Comparison of ENCODE assay signal across 2 cellular contexts in the genomic region with DNA sequence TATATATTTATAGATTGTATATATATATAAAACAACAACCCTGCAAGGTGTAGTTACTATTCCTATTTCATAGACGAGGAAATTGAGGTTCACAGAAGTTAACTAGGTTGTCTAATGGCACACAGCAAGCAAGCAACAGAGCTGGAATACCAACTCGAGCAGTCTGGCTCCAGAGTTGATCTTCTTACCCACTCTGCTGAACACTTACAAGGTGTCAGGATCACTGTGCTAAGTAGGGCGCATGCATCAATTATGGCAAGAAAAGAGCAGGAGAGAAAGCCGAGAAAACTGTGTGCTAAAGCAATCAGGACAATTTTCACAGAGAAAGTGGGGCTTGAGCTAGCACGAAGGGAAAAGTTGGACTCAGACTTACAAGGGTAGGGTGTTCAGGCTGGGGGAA.
TF ChIP-seq lines count a peak whose summit lies in the region.

No MANE protein-coding gene starts in this region.

TF ChIP-seq in GM23338, 12 proteins besides CTCF, POLR2A, EP300 and RAD21:
- TF ChIP-seq POLR2AphosphoS5 (IDR thresholded peaks at IDR 0.05; ENCODE audit: low read depth) (no peak), CREB1 (CRISPR knock-in tag; IDR thresholded peaks at IDR 0.05; ENCODE audit: low read depth) (no peak)
- TF ChIP-seq, protein P1, sequence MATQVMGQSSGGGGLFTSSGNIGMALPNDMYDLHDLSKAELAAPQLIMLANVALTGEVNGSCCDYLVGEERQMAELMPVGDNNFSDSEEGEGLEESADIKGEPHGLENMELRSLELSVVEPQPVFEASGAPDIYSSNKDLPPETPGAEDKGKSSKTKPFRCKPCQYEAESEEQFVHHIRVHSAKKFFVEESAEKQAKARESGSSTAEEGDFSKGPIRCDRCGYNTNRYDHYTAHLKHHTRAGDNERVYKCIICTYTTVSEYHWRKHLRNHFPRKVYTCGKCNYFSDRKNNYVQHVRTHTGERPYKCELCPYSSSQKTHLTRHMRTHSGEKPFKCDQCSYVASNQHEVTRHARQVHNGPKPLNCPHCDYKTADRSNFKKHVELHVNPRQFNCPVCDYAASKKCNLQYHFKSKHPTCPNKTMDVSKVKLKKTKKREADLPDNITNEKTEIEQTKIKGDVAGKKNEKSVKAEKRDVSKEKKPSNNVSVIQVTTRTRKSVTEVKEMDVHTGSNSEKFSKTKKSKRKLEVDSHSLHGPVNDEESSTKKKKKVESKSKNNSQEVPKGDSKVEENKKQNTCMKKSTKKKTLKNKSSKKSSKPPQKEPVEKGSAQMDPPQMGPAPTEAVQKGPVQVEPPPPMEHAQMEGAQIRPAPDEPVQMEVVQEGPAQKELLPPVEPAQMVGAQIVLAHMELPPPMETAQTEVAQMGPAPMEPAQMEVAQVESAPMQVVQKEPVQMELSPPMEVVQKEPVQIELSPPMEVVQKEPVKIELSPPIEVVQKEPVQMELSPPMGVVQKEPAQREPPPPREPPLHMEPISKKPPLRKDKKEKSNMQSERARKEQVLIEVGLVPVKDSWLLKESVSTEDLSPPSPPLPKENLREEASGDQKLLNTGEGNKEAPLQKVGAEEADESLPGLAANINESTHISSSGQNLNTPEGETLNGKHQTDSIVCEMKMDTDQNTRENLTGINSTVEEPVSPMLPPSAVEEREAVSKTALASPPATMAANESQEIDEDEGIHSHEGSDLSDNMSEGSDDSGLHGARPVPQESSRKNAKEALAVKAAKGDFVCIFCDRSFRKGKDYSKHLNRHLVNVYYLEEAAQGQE (IDR thresholded peaks at IDR 0.05; ENCODE audit: unreplicated experiment) = no peak
- TF ChIP-seq, protein P2, sequence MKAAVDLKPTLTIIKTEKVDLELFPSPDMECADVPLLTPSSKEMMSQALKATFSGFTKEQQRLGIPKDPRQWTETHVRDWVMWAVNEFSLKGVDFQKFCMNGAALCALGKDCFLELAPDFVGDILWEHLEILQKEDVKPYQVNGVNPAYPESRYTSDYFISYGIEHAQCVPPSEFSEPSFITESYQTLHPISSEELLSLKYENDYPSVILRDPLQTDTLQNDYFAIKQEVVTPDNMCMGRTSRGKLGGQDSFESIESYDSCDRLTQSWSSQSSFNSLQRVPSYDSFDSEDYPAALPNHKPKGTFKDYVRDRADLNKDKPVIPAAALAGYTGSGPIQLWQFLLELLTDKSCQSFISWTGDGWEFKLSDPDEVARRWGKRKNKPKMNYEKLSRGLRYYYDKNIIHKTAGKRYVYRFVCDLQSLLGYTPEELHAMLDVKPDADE (IDR thresholded peaks at IDR 0.05) = no peak

TF ChIP-seq in H1, 55 proteins besides CTCF, POLR2A, EP300 and RAD21:
- TF ChIP-seq KDM4A (IDR thresholded peaks at IDR 0.05; ENCODE audit: low read depth, low read length, severe bottlenecking) = no peak
- no peak for TF ChIP-seq KDM5A (IDR thresholded peaks at IDR 0.05; ENCODE audit: low read length)
- no peak for TF ChIP-seq SP4 (IDR thresholded peaks at IDR 0.05; ENCODE audit: low read length)
- TF ChIP-seq ZNF274 (IDR thresholded peaks at IDR 0.05; ENCODE audit: borderline replicate concordance, extremely low read depth, low read length) = no peak
- no peak for TF ChIP-seq SP1 (IDR thresholded peaks at IDR 0.05; ENCODE audit: low read depth, low read length)
- TF ChIP-seq BACH1 (IDR thresholded peaks at IDR 0.05; ENCODE audit: low read length) = no peak
- TF ChIP-seq POLR2AphosphoS5 (IDR thresholded peaks at IDR 0.05; ENCODE audit: low read depth, low read length) = no peak
- TF ChIP-seq CBX8 (IDR thresholded peaks at IDR 0.05; ENCODE audit: borderline replicate concordance, low read depth, low read length) = no peak
- no peak for TF ChIP-seq NRF1 (IDR thresholded peaks at IDR 0.05; ENCODE audit: low read depth, low read length)
- no peak for TF ChIP-seq ASH2L (IDR thresholded peaks at IDR 0.05; ENCODE audit: low read length)
- TF ChIP-seq GTF2F1 (IDR thresholded peaks at IDR 0.05; ENCODE audit: borderline replicate concordance, low read depth, low read length) = no peak
- no peak for TF ChIP-seq SIX5 (IDR thresholded peaks at IDR 0.05; ENCODE audit: low read depth, low read length)
- TF ChIP-seq RXRA (IDR thresholded peaks at IDR 0.05; ENCODE audit: insufficient read depth, low read depth, low read length) = no peak
- no peak for TF ChIP-seq POU5F1 (IDR thresholded peaks at IDR 0.05; ENCODE audit: low read depth, low read length)
- no peak for TF ChIP-seq SIN3A (conservative IDR thresholded peaks at IDR 0.05 in 1 of 2, IDR thresholded peaks at IDR 0.05 in 1 of 2; ENCODE audit: low read depth in 1 of 2, low read length in 2 of 2)
- no peak for TF ChIP-seq BRCA1 (IDR thresholded peaks at IDR 0.05; ENCODE audit: low read depth, low read length)
- TF ChIP-seq, protein P3, sequence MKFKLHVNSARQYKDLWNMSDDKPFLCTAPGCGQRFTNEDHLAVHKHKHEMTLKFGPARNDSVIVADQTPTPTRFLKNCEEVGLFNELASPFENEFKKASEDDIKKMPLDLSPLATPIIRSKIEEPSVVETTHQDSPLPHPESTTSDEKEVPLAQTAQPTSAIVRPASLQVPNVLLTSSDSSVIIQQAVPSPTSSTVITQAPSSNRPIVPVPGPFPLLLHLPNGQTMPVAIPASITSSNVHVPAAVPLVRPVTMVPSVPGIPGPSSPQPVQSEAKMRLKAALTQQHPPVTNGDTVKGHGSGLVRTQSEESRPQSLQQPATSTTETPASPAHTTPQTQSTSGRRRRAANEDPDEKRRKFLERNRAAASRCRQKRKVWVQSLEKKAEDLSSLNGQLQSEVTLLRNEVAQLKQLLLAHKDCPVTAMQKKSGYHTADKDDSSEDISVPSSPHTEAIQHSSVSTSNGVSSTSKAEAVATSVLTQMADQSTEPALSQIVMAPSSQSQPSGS (IDR thresholded peaks at IDR 0.05; ENCODE audit: low read length) = no peak
- TF ChIP-seq BCL11A (IDR thresholded peaks at IDR 0.05; ENCODE audit: low read depth in 2 of 2, low read length in 2 of 2) = no peak
TF ChIP-seq in H1: peak in this region for 0.
